In the genomic region with DNA sequence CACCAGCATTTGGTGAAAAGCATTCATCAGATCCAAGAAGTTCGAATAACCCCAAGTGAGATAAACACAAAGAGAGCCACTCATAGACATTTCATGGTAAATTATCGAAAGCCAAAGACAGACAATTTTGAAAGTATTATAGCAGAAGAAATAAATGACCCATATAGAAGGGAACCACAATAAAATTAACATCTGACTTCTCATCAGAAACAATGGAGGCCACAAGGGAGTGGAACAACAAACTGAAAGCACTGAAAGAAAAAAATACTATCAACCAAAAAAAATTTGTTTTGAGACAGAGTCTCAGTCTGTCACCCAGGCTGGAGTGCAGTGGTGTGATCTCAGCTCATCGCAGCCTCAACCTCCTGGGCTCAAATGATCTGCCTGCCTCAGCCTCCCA, we compare ENCODE assay signal across 9 cellular contexts. TPM values are rescaled to one million over a fixed set of nuclear protein-coding genes. Genes with fewer than 3 reads are reported as not detected.
"Had no signal": no experiment of that assay in that cellular context is flagged by ENCODE, and none has a peak within 500 bp of the region (broad histone marks: within the 10 kb centered on the region; RNA-seq: fewer than 3 reads in every experiment).

No MANE protein-coding gene starts in this region.

- H3K4me2 ChIP-seq: KMS-11 had no signal

- FAIRE-seq: HTR-8/SVneo had no signal

- H3K27ac ChIP-seq: HL-60, KMS-11 had no signal

- DNase-seq: IMR-90, KBM-7, KG1 had no signal

- H3K4me3 Mint-ChIP-seq: IgD-negative memory B cell had no signal

- H3K36me3 Mint-ChIP-seq: IgD-negative memory B cell had no signal

- H3K9ac ChIP-seq: KMS-11 had no signal

RNA-seq across cellular contexts. Expression of a gene that starts 12.3 kb away (rescaled TPM):
- total RNA-seq: HT-29, HT1080 had no signal
- polyA plus RNA-seq: IgD-negative memory B cell had no signal

RNA-seq across cellular contexts. Expression of a gene that starts 14.3 kb away (rescaled TPM):
- total RNA-seq: HT1080 had no signal
- polyA plus RNA-seq: IgD-negative memory B cell had no signal
